ENCODE assay signal across 1 cellular context in the genomic region with DNA sequence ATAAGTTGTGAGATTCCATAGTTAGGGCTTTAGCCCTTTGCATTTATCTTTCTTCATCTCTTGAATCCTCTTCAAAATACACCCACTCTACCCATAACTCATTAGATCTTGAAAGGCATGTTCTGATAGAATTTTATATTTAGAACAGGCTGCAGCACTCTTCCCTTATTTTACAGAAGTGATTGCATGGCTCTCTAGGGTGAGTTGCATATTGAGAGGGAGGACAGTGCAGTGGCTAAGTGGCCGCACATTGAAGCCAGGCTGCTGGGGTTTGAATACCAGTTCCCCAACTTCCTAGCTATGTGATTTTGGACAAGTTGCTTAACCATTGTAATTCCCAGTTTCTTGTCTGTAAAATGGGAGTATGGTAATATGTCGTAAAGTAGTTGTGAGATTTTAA.
A peak's percentile ranks its signal among the peaks of the same experiment; 100 is the strongest.
TF ChIP-seq lines count a peak whose summit lies in the region.

No MANE protein-coding gene starts in this region.

TF ChIP-seq in GM12878, 131 proteins besides CTCF, POLR2A, EP300 and RAD21 (continued from another document):
- TF ChIP-seq, protein P1, sequence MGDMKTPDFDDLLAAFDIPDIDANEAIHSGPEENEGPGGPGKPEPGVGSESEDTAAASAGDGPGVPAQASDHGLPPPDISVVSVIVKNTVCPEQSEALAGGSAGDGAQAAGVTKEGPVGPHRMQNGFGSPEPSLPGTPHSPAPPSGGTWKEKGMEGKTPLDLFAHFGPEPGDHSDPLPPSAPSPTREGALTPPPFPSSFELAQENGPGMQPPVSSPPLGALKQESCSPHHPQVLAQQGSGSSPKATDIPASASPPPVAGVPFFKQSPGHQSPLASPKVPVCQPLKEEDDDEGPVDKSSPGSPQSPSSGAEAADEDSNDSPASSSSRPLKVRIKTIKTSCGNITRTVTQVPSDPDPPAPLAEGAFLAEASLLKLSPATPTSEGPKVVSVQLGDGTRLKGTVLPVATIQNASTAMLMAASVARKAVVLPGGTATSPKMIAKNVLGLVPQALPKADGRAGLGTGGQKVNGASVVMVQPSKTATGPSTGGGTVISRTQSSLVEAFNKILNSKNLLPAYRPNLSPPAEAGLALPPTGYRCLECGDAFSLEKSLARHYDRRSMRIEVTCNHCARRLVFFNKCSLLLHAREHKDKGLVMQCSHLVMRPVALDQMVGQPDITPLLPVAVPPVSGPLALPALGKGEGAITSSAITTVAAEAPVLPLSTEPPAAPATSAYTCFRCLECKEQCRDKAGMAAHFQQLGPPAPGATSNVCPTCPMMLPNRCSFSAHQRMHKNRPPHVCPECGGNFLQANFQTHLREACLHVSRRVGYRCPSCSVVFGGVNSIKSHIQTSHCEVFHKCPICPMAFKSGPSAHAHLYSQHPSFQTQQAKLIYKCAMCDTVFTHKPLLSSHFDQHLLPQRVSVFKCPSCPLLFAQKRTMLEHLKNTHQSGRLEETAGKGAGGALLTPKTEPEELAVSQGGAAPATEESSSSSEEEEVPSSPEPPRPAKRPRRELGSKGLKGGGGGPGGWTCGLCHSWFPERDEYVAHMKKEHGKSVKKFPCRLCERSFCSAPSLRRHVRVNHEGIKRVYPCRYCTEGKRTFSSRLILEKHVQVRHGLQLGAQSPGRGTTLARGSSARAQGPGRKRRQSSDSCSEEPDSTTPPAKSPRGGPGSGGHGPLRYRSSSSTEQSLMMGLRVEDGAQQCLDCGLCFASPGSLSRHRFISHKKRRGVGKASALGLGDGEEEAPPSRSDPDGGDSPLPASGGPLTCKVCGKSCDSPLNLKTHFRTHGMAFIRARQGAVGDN (IDR thresholded peaks at IDR 0.05) = 0 out of 2 replicates have a peak, but pooled peaks have one; percentile 15
